In the genomic region with DNA sequence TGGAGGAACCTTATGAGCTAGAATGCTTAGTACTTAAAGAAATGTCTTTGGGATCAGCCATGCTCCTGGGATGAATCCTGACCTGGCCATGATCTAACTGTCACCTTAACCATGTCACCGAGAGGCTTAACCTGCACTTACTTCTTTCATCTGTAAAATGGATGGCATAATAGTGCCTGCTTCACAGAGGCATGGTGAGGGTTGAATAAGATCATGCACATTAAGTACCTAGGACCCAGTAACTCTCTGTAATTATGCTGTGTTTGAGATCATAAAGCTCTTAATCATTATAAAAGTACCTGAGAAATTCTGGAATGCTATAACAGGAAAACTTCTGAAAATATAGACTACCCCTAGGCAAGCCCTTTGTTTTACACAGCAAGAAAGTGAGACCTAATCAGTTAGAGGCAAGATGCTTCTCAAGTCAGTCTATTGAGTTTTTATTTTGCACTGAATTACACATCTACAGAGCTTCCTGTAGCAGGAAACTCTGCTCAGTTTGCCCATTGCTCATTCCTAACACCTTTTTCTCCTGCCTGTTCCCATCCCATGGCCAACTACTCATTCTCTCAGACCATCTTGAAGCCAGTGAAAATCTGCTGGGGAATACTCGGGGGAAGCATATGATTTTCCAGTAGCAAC, we compare ENCODE assay signal across 18 cellular contexts.
DNase-seq lines count a peak whose midpoint lies in the region; ATAC-seq and TF ChIP-seq lines count a peak whose summit lies in the region.
"Had no signal": no experiment of that assay in that cellular context is flagged by ENCODE, and none has a peak within 500 bp of the region (broad histone marks: within the 10 kb centered on the region; RNA-seq: fewer than 3 reads in every experiment).

No MANE protein-coding gene starts in this region.

- DNase-seq in MCF 10A (ENCODE audit: unreplicated experiment), result no peak
- DNase-seq in mammary epithelial cell, result no peak
- DNase-seq in T-helper 17 cell, result no peak
- DNase-seq in central memory CD8-positive, alpha-beta T cell (ENCODE audit: low spot score in 2 of 2), result no peak
- no peak for DNase-seq in stimulated activated effector memory CD8-positive, alpha-beta T cell treated with anti-CD3 and anti-CD28 coated beads, Interleukin-12 subunit alpha, Interleukin-12 subunit beta, amount 100 ng/mL, for 72 hours (ENCODE audit: low spot score in 2 of 2)
- no peak for DNase-seq in endodermal cell
- DNase-seq: activated CD4-positive, CD25-positive, alpha-beta regulatory T cell; Caco-2; cortex of kidney; NCI-H1694 treated with DMSO at 0.1 percent for 48 hours; retina; SIG-M5; spleen had no signal

- dilution Hi-C loops in mammary epithelial cell (cut with HindIII; ENCODE audit: low sequenced_read_pairs), result no loop called here

- no peaks in the 10 kb centered on the region for H3K36me3 ChIP-seq in mammary epithelial cell (ENCODE audit: insufficient read depth, low read length)
- H3K36me3 ChIP-seq in endodermal cell (ENCODE audit: control insufficient read depth, insufficient read depth, low read length), result no peaks in the 10 kb centered on the region
- H3K36me3 ChIP-seq: HAP-1, spleen had no signal

- TF ChIP-seq CTCF in MCF 10A (IDR thresholded peaks at IDR 0.05; ENCODE audit: unreplicated experiment) (no peak), mammary epithelial cell (conservative IDR thresholded peaks at IDR 0.05 in 1 of 2, IDR thresholded peaks at IDR 0.05 in 1 of 2; ENCODE audit: extremely low read depth in 1 of 2, insufficient read depth in 1 of 2, low read depth in 1 of 2, low read length in 2 of 2) (no peak), endodermal cell (conservative IDR thresholded peaks at IDR 0.05) (no peak)

- peaks cover 2% of the 10 kb centered on the region for H3K9me3 ChIP-seq in mammary epithelial cell (replicated peaks; ENCODE audit: insufficient read depth, low read length)
- no peaks in the 10 kb centered on the region for H3K9me3 ChIP-seq in T-helper 17 cell (ENCODE audit: control insufficient read depth, low read length, poor library complexity, severe bottlenecking)
- H3K9me3 ChIP-seq in endodermal cell (ENCODE audit: control insufficient read depth, low read length), result peaks cover 5% of the 10 kb centered on the region
- H3K9me3 ChIP-seq: Caco-2, HAP-1, spleen had no signal

- H3K9me3 Mint-ChIP-seq in MCF 10A (ENCODE audit: unreplicated experiment), result no peaks in the 10 kb centered on the region
- H3K9me3 Mint-ChIP-seq in central memory CD8-positive, alpha-beta T cell, result no peaks in the 10 kb centered on the region
- no peaks in the 10 kb centered on the region for H3K9me3 Mint-ChIP-seq in stimulated activated effector memory CD8-positive, alpha-beta T cell treated with anti-CD3 and anti-CD28 coated beads, Interleukin-12 subunit alpha, Interleukin-12 subunit beta, amount 100 ng/mL, for 72 hours
- no peaks in the 10 kb centered on the region for H3K9me3 Mint-ChIP-seq in endodermal cell

- H3K4me3 Mint-ChIP-seq in MCF 10A (ENCODE audit: unreplicated experiment) (no peak overlapping the region), T-helper 17 cell (peak overlapping the region; percentile 63), endodermal cell (no peak overlapping the region)
- peak overlapping the region; percentile 9 for H3K4me3 Mint-ChIP-seq in central memory CD8-positive, alpha-beta T cell
- H3K4me3 Mint-ChIP-seq in stimulated activated effector memory CD8-positive, alpha-beta T cell treated with anti-CD3 and anti-CD28 coated beads, Interleukin-12 subunit alpha, Interleukin-12 subunit beta, amount 100 ng/mL, for 72 hours, result no peak overlapping the region

- H3K27me3 ChIP-seq in mammary epithelial cell (ENCODE audit: insufficient read depth, low read length) (no peaks in the 10 kb centered on the region), endodermal cell (ENCODE audit: control insufficient read depth, insufficient read depth, low read length, poor library complexity, severe bottlenecking) (peaks cover 5% of the 10 kb centered on the region)
- H3K27me3 ChIP-seq: hepatocyte, spleen had no signal

- H3K4me1 ChIP-seq in mammary epithelial cell (ENCODE audit: insufficient read depth, low read length), result no peaks in the 10 kb centered on the region
- H3K4me1 ChIP-seq in endodermal cell (ENCODE audit: control insufficient read depth, insufficient read depth, low read length), result peaks cover 12% of the 10 kb centered on the region
- H3K4me1 ChIP-seq: Caco-2, spleen had no signal

- H3K36me3 Mint-ChIP-seq in MCF 10A (ENCODE audit: insufficient read depth, unreplicated experiment) (peaks cover 6% of the 10 kb centered on the region), T-helper 17 cell (ENCODE audit: low read depth) (peaks cover 2% of the 10 kb centered on the region), endodermal cell (ENCODE audit: low read depth) (no peaks in the 10 kb centered on the region)
- H3K36me3 Mint-ChIP-seq in central memory CD8-positive, alpha-beta T cell (ENCODE audit: insufficient read depth), result no peaks in the 10 kb centered on the region
- H3K36me3 Mint-ChIP-seq in stimulated activated effector memory CD8-positive, alpha-beta T cell treated with anti-CD3 and anti-CD28 coated beads, Interleukin-12 subunit alpha, Interleukin-12 subunit beta, amount 100 ng/mL, for 72 hours, result no peaks in the 10 kb centered on the region

- 78% methylated on average over 2 of the region's 2 CpGs for whole genome bisulfite sequencing in mammary epithelial cell (ENCODE audit: low coverage, missing lambda C conversion rate)
- WGBS in endodermal cell (ENCODE audit: insufficient coverage in 1 of 2, insufficient read length in 1 of 2), 2 experiments, result 90% methylated on average over 2 of the region's 2 CpGs; no CpG with 5 or more reads in 1 of the 2 experiments

- H3K27ac Mint-ChIP-seq in MCF 10A (ENCODE audit: low read depth, unreplicated experiment) (peak overlapping the region; percentile 2), T-helper 17 cell (no peak overlapping the region), endodermal cell (no peak overlapping the region)
- H3K27ac Mint-ChIP-seq in central memory CD8-positive, alpha-beta T cell (ENCODE audit: low read depth), result peak overlapping the region; percentile 26
- H3K27ac Mint-ChIP-seq in stimulated activated effector memory CD8-positive, alpha-beta T cell treated with anti-CD3 and anti-CD28 coated beads, Interleukin-12 subunit alpha, Interleukin-12 subunit beta, amount 100 ng/mL, for 72 hours, result no peak overlapping the region

- no peak overlapping the region for H2AFZ ChIP-seq in mammary epithelial cell (ENCODE audit: low read depth, low read length)
- H2AFZ ChIP-seq: hepatocyte had no signal

- H3K9ac ChIP-seq in mammary epithelial cell (ENCODE audit: insufficient read depth, low read length) (no peak overlapping the region), endodermal cell (ENCODE audit: extremely low read depth, low read length, poor library complexity, severe bottlenecking) (no peak overlapping the region)

- H3K27me3 Mint-ChIP-seq in MCF 10A (ENCODE audit: insufficient read depth, unreplicated experiment), result no peaks in the 10 kb centered on the region
- H3K27me3 Mint-ChIP-seq in T-helper 17 cell, result no peaks in the 10 kb centered on the region
- H3K27me3 Mint-ChIP-seq in central memory CD8-positive, alpha-beta T cell, result no peaks in the 10 kb centered on the region
- peaks cover 54% of the 10 kb centered on the region for H3K27me3 Mint-ChIP-seq in endodermal cell (ENCODE audit: insufficient read depth)

- no peaks in the 10 kb centered on the region for H3K79me2 ChIP-seq in mammary epithelial cell (ENCODE audit: insufficient read depth, low read length)
- H3K79me2 ChIP-seq: hepatocyte had no signal

- H3K4me3 ChIP-seq in mammary epithelial cell (replicated peaks in 1 of 3; ENCODE audit: insufficient read depth in 1 of 3, low read depth in 2 of 3, low read length in 3 of 3), result no peak overlapping the region
- H3K4me3 ChIP-seq in endodermal cell (ENCODE audit: low read length), result no peak overlapping the region
- H3K4me3 ChIP-seq: HAP-1, hepatocyte, K562, spleen had no signal

- H3K4me1 Mint-ChIP-seq in MCF 10A (ENCODE audit: insufficient read depth, unreplicated experiment), result peaks cover 16% of the 10 kb centered on the region
- peaks cover 19% of the 10 kb centered on the region for H3K4me1 Mint-ChIP-seq in T-helper 17 cell
- peaks cover 32% of the 10 kb centered on the region for H3K4me1 Mint-ChIP-seq in central memory CD8-positive, alpha-beta T cell
- peaks cover 17% of the 10 kb centered on the region for H3K4me1 Mint-ChIP-seq in stimulated activated effector memory CD8-positive, alpha-beta T cell treated with anti-CD3 and anti-CD28 coated beads, Interleukin-12 subunit alpha, Interleukin-12 subunit beta, amount 100 ng/mL, for 72 hours
- peaks cover 10% of the 10 kb centered on the region for H3K4me1 Mint-ChIP-seq in endodermal cell

- H3K27ac ChIP-seq in mammary epithelial cell (ENCODE audit: insufficient read depth, low read depth, low read length), result no peak overlapping the region
- no peak overlapping the region for H3K27ac ChIP-seq in endodermal cell (ENCODE audit: low read depth, low read length)
- H3K27ac ChIP-seq: hepatocyte had no signal

- no peak overlapping the region for H3K4me2 ChIP-seq in mammary epithelial cell (ENCODE audit: insufficient read depth, low read depth, low read length)
- H3K4me2 ChIP-seq: hepatocyte had no signal

- ATAC-seq in T-helper 17 cell (no peak), GM18502 (IDR thresholded peaks at IDR 0.05; ENCODE audit: poor library complexity, unreplicated experiment) (no peak), GM19455 (IDR thresholded peaks at IDR 0.05; ENCODE audit: unreplicated experiment) (no peak)
- no peak for ATAC-seq in central memory CD8-positive, alpha-beta T cell (replicated peaks; ENCODE audit: extremely low read depth, poor library complexity, severe bottlenecking)
- ATAC-seq in stimulated activated effector memory CD8-positive, alpha-beta T cell treated with anti-CD3 and anti-CD28 coated beads, Interleukin-12 subunit alpha, Interleukin-12 subunit beta, amount 100 ng/mL, for 72 hours, result peak; percentile 37
- ATAC-seq: K562 had no signal

- BruUV-seq in MCF 10A (replicated peaks; lab: Mats Ljungman, UMichigan), result no TSS peak
- BruUV-seq in mammary epithelial cell (replicated peaks; lab: Mats Ljungman, UMichigan), result no TSS peak

- intact Hi-C loops in MCF 10A (cut with micrococcal nuclease), result no loop called here
- intact Hi-C loops in mammary epithelial cell (cut with micrococcal nuclease), result no loop called here

- POLR2A ChIA-PET in MCF 10A (lab: Yijun Ruan, JAX), result interaction anchor here (1.4 to 1.8 kb wide), 2 partner anchors 10 to 11 kb away, joined by 3 to 4 read pairs; no protein-coding TSS in a partner anchor

- CTCF ChIA-PET in MCF 10A (lab: Yijun Ruan, JAX) (interaction anchor here (0.6 to 1.4 kb wide), 4 partner anchors 9 to 198 kb away, joined by 3 to 5 read pairs (median 4); no protein-coding TSS in a partner anchor), mammary epithelial cell (lab: Charles Lee; ENCODE audit: low non-redundant PET) (no interaction called here)

- no peaks in the 10 kb centered on the region for H4K20me1 ChIP-seq in mammary epithelial cell (ENCODE audit: insufficient read depth, low read length)

- in situ Hi-C loops in mammary epithelial cell (cut with MboI; ENCODE audit: low sequenced_read_pairs in 2 of 2), result no loop called here

Comparison
In these comparisons a context has a peak if more than half of its experiments do, and no peak if none do; other contexts are left out.
1. H3K27ac Mint-ChIP-seq: peak in MCF 10A (single experiment) and central memory CD8-positive, alpha-beta T cell (single experiment); none in T-helper 17 cell (single experiment), stimulated activated effector memory CD8-positive, alpha-beta T cell treated with anti-CD3 and anti-CD28 coated beads, Interleukin-12 subunit alpha, Interleukin-12 subunit beta, amount 100 ng/mL, for 72 hours (single experiment) and endodermal cell (single experiment).
2. H3K4me3 Mint-ChIP-seq: peak in T-helper 17 cell (single experiment) and central memory CD8-positive, alpha-beta T cell (single experiment); none in MCF 10A (single experiment), stimulated activated effector memory CD8-positive, alpha-beta T cell treated with anti-CD3 and anti-CD28 coated beads, Interleukin-12 subunit alpha, Interleukin-12 subunit beta, amount 100 ng/mL, for 72 hours (single experiment) and endodermal cell (single experiment).